In the genomic region with DNA sequence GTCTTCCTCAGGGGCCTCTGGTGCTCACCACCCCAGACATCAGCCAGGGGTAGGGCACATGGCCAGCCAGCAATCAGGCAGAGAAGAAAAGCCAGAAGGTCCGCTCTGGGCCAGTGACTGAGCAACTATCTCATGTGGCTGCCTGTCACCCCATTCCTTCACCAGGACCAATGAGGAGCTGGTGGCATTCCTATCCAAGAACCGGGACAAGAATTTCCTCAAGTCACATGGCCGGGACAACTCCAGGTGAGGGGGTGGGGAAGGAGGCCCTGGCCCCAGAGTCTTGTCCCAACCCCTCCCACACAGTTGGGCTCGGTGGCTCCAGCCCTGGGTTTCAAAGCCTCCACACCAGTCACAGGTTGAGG, we compare ENCODE assay signal across 15 cellular contexts. TPM values are rescaled to one million over a fixed set of nuclear protein-coding genes. Genes with fewer than 3 reads are reported as not detected.
A peak's percentile ranks its signal among the peaks of the same experiment; 100 is the strongest.
DNase-seq lines count a peak whose midpoint lies in the region; ATAC-seq and TF ChIP-seq lines count a peak whose summit lies in the region.
"Had no signal": no experiment of that assay in that cellular context is flagged by ENCODE, and none has a peak within 500 bp of the region (broad histone marks: within the 10 kb centered on the region; RNA-seq: fewer than 3 reads in every experiment).

No MANE protein-coding gene starts in this region.

- intact Hi-C loops in stomach (cut with DNase I; ENCODE audit: low total_unique reads): no loop called here

- H3K27ac Mint-ChIP-seq in activated naive CD4-positive, alpha-beta T cell treated with anti-CD3 and anti-CD28 coated beads, Interleukin-2, amount 10 ng/mL, durations not matched to agents 7 days and 5 days: peak overlapping the region; percentile 33
- peak overlapping the region; percentile 59 for H3K27ac Mint-ChIP-seq in central memory CD8-positive, alpha-beta T cell (ENCODE audit: low read depth)

- no peaks in the 10 kb centered on the region for H3K9me3 ChIP-seq in stomach
- H3K9me3 ChIP-seq: A549, BE2C had no signal

- WGBS in stomach, 5 donors: 41 to 68% (median 54%) methylated on average over 4 of the region's 4 CpGs

- H3K27ac ChIP-seq in stomach: peak overlapping the region in 4 of 5 donors; percentile 18 to 67 (median 56)
- H3K27ac ChIP-seq: A549, C4-2B, GM23248 had no signal

- H3K27me3 ChIP-seq in stomach: no peaks in the 10 kb centered on the region
- H3K27me3 ChIP-seq: BE2C had no signal

- H3K9me3 Mint-ChIP-seq in activated naive CD4-positive, alpha-beta T cell treated with anti-CD3 and anti-CD28 coated beads, Interleukin-2, amount 10 ng/mL, durations not matched to agents 7 days and 5 days: no peaks in the 10 kb centered on the region
- no peaks in the 10 kb centered on the region for H3K9me3 Mint-ChIP-seq in central memory CD8-positive, alpha-beta T cell
- H3K9me3 Mint-ChIP-seq: CD4-positive, alpha-beta memory T cell had no signal

- H3K36me3 ChIP-seq in stomach: peaks cover 63 to 87% (median 86%) of the 10 kb centered on the region in 4 donors

- H3K4me1 Mint-ChIP-seq in activated naive CD4-positive, alpha-beta T cell treated with anti-CD3 and anti-CD28 coated beads, Interleukin-2, amount 10 ng/mL, durations not matched to agents 7 days and 5 days: no peaks in the 10 kb centered on the region
- H3K4me1 Mint-ChIP-seq in central memory CD8-positive, alpha-beta T cell: peaks cover 21% of the 10 kb centered on the region

- TF ChIP-seq CTCF in stomach (IDR thresholded peaks at IDR 0.05): no peak

- ATAC-seq in central memory CD8-positive, alpha-beta T cell (replicated peaks; ENCODE audit: extremely low read depth, poor library complexity, severe bottlenecking): no peak
- no peak for ATAC-seq in esophagus mucosa
- ATAC-seq: A549, HCT116 had no signal

- no peak for DNase-seq in activated naive CD4-positive, alpha-beta T cell treated with anti-CD3 and anti-CD28 coated beads, Interleukin-2, amount 10 ng/mL, durations not matched to agents 7 days and 5 days
- DNase-seq in activated naive CD4-positive, alpha-beta T cell treated with Interleukin-2 at 50 U/mL for 16 hours: no peak
- no peak for DNase-seq in central memory CD8-positive, alpha-beta T cell (ENCODE audit: low spot score in 2 of 2)
- DNase-seq in mesenteric fat pad (ENCODE audit: low spot score) (peak; percentile 78), stomach (no peak), germinal center (ENCODE audit: low spot score) (no peak)
- DNase-seq: BE2C; CD4-positive, alpha-beta memory T cell; DMS79 treated with DMSO at 0.1 percent for 48 hours; EL; GM23248 had no signal

- no peak for TF ChIP-seq POLR2A in stomach (IDR thresholded peaks at IDR 0.05)

- TF ChIP-seq EP300 in stomach (IDR thresholded peaks at IDR 0.05): no peak

- H3K36me3 Mint-ChIP-seq in activated naive CD4-positive, alpha-beta T cell treated with anti-CD3 and anti-CD28 coated beads, Interleukin-2, amount 10 ng/mL, durations not matched to agents 7 days and 5 days: peaks cover 14% of the 10 kb centered on the region
- H3K36me3 Mint-ChIP-seq in central memory CD8-positive, alpha-beta T cell (ENCODE audit: insufficient read depth): peaks cover 14% of the 10 kb centered on the region

- H3K4me3 ChIP-seq in stomach: no peak overlapping the region
- H3K4me3 ChIP-seq: A549, GM23248 had no signal

- no peaks in the 10 kb centered on the region for H3K27me3 Mint-ChIP-seq in activated naive CD4-positive, alpha-beta T cell treated with anti-CD3 and anti-CD28 coated beads, Interleukin-2, amount 10 ng/mL, durations not matched to agents 7 days and 5 days
- H3K27me3 Mint-ChIP-seq in central memory CD8-positive, alpha-beta T cell: no peaks in the 10 kb centered on the region
- H3K27me3 Mint-ChIP-seq: CD4-positive, alpha-beta memory T cell had no signal

- CTCF ChIA-PET in activated naive CD4-positive, alpha-beta T cell treated with anti-CD3 and anti-CD28 coated beads, Interleukin-2, amount 10 ng/mL, durations not matched to agents 7 days and 5 days (lab: Charles Lee): interaction anchor here (0.6 kb wide), 1 partner anchor 9 kb away, joined by 3 read pairs; no protein-coding TSS in a partner anchor

- H3K4me3 Mint-ChIP-seq in activated naive CD4-positive, alpha-beta T cell treated with anti-CD3 and anti-CD28 coated beads, Interleukin-2, amount 10 ng/mL, durations not matched to agents 7 days and 5 days: no peak overlapping the region
- no peak overlapping the region for H3K4me3 Mint-ChIP-seq in central memory CD8-positive, alpha-beta T cell
- H3K4me3 Mint-ChIP-seq: CD4-positive, alpha-beta memory T cell had no signal

- H3K4me1 ChIP-seq in stomach: peaks cover 33 to 72% (median 52%) of the 10 kb centered on the region in 4 donors
- H3K4me1 ChIP-seq: A549, BE2C had no signal

RNA-seq across cellular contexts. Expression of a gene that starts 9.4 kb away (rescaled TPM):
- total RNA-seq in mesenteric fat pad: 14.4 TPM
- total RNA-seq in stomach: 100 to 1,000 TPM in 3 of 5 donors, 10 to 100 TPM in 2; 52.7 to 166 (median 121) TPM
- polyA plus RNA-seq in stomach: 100 to 1,000 TPM in 1 of 3 donors, 10 to 100 TPM in 2; 57.4 to 134 (median 72.5) TPM
- total RNA-seq in esophagus mucosa: 10.8 TPM

RNA-seq across cellular contexts. Expression of a gene that starts 17.7 kb away (rescaled TPM):
- total RNA-seq in mesenteric fat pad (51.5 TPM), stomach (10 to 100 TPM; 25.0 to 67.7 (median 44.4) TPM), esophagus mucosa (64.7 TPM)
- 100 to 1,000 TPM; 175 to 258 (median 219) TPM for polyA plus RNA-seq in stomach

RNA-seq across cellular contexts. Expression of a gene that starts 17.7 kb away (rescaled TPM):
- total RNA-seq in mesenteric fat pad: not detected
- total RNA-seq in stomach: 10 to 100 TPM in 1 of 5 donors, 1 to 10 TPM in 2, under 1 TPM in 1, not detected in 1; 0.87 to 15.8 (median 3.7) TPM
- 1 to 10 TPM in 2 of 3 donors, not detected in 1; 1.2 to 2.0 TPM for polyA plus RNA-seq in stomach
- 2.4 TPM for total RNA-seq in esophagus mucosa

RNA-seq across cellular contexts. Expression of a gene that starts 42.0 kb away (rescaled TPM):
- total RNA-seq in mesenteric fat pad: 126 TPM
- 100 to 1,000 TPM in 2 of 5 donors, 10 to 100 TPM in 3; 40.8 to 117 (median 77.1) TPM for total RNA-seq in stomach
- 10 to 100 TPM; 32.2 to 76.7 (median 75.3) TPM for polyA plus RNA-seq in stomach
- total RNA-seq in esophagus mucosa: 68.2 TPM
